1 cellular context compared by ENCODE assay signal in the genomic region with DNA sequence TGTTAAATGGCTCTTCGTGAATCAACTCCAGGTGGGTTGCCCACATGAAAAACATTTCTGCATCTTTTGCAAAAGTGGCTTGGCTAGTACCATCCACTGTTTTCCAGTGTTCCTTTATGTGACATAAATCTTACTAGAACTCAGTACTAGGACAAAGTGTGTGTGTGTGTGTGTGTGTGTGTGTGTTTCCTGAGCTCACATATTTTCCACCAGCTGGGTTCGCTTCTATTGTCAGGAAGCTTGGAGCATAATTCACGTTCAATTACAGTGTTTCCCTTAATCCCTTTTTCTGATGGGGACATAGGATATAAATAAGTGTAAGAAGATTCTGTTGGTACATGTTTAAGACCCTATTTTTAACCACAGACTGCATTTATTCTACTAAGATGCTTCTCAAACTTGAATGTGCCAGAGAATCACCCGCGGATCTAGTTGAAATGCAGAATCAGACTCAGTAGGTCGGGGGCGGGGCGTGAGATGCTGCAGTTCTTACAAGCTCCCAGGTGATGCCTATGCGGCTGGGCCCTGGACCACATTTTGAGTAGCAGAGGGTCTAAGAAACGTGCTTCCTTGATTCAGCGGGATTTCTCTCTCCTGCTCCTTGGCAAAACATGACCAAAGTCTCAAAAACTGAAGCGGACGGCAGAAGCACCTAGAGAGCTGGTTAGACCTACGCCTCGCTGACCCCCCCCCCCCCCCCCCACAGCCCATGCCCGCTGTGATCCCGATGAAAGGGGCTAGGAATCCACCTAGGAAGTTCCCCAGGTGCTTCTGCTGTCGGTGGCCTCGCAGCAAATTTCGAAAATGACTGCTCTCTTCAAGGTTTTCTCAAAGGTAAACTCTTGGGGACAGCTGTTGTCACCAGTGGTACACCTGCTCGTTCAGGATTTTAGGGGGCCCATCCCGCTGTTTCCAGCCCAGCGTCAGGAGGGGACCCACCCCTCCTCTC.
TF ChIP-seq lines count a peak whose summit lies in the region.

No MANE protein-coding gene starts in this region.

TF ChIP-seq in H1, 55 proteins besides CTCF, POLR2A, EP300 and RAD21:
- no peak for TF ChIP-seq CHD2 (IDR thresholded peaks at IDR 0.05; ENCODE audit: low read length)
- TF ChIP-seq, protein P1, sequence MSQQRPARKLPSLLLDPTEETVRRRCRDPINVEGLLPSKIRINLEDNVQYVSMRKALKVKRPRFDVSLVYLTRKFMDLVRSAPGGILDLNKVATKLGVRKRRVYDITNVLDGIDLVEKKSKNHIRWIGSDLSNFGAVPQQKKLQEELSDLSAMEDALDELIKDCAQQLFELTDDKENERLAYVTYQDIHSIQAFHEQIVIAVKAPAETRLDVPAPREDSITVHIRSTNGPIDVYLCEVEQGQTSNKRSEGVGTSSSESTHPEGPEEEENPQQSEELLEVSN (IDR thresholded peaks at IDR 0.05): no peak
- no peak for TF ChIP-seq TAF7 (optimal IDR thresholded peaks at IDR 0.05; ENCODE audit: borderline replicate concordance, low read depth, low read length)
TF ChIP-seq in H1: peak in this region for 0.
